ENCODE assay signal across 13 cellular contexts in the genomic region with DNA sequence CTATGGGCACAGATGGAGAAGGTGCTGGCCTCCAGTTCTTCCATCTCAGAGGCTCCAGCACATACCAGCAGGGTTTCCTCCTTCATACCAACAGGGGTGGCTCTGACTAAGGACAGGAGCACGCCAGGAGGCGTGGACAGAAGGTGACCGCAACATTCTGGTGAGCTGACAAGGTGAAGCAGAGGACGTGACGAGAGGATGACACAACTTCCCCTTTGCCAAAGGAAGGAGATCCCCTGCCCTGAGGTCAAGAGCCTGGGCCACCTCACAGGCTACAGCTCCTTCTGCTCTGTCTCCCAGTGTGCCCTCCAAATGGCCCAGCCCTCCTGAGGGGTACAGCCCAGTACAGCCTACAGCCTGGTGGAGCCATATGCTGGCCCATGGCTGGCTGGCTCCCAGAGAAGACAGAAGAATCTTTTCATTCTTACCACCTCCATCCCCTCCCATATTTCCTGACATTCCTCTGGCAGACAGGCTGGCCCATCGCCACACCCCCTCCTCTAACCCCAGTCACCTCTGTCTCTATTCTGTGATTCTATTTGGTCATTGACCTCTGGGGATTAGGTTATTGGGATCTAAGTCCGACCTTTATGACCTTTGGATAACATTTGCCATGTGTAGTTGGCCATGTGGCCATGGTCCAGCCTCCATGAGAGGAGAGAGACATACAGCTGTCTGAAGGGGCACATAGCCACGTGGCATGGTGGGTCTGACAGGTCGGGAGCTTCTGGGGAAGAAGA. TPM values are rescaled to one million over a fixed set of nuclear protein-coding genes. Genes with fewer than 3 reads are reported as not detected.
DNase-seq lines count a peak whose midpoint lies in the region; ATAC-seq and TF ChIP-seq lines count a peak whose summit lies in the region.
"Had no signal": no experiment of that assay in that cellular context is flagged by ENCODE, and none has a peak within 500 bp of the region (broad histone marks: within the 10 kb centered on the region; RNA-seq: fewer than 3 reads in every experiment).

No MANE protein-coding gene starts in this region.

- RAD21 ChIA-PET in HCT116 (lab: Charles Lee; ENCODE audit: low non-redundant PET in 1 of 2, low total read pairs in 2 of 2, uncharacterized antibody in 2 of 2, unreplicated experiment in 2 of 2): no interaction called here

- no peak overlapping the region for H2AFZ ChIP-seq in HCT116 (ENCODE audit: low read depth, low read length, poor library complexity, severe bottlenecking)

- no peak for TF ChIP-seq POLR2A in HCT116 (IDR thresholded peaks at IDR 0.05; ENCODE audit: borderline replicate concordance, extremely low read depth, insufficient read depth, insufficient read length)

- DNase-seq in Calu3: no peak
- peak; percentile 82 for DNase-seq in HCT116 (ENCODE audit: low read depth, low spot score)
- peak; percentile 57 for DNase-seq in RWPE1 (ENCODE audit: low spot score)
- peak; percentile 96 for DNase-seq in kidney tubule cell (ENCODE audit: low spot score)
- DNase-seq in CD4-positive, alpha-beta T cell: no peak
- DNase-seq in A673 (ENCODE audit: low spot score): no peak
- DNase-seq: activated naive CD4-positive, alpha-beta T cell treated with Interleukin-2 at 50 U/mL for 16 hours; effector CD4-positive, alpha-beta T cell; NCI-H524 treated with DMSO at 0.1 percent for 48 hours had no signal

- no peaks in the 10 kb centered on the region for H3K9me3 Mint-ChIP-seq in Calu3 (ENCODE audit: low read depth, unreplicated experiment)
- no peaks in the 10 kb centered on the region for H3K9me3 Mint-ChIP-seq in CD4-positive, alpha-beta T cell

- H3K9ac ChIP-seq in HCT116 (ENCODE audit: low read length): peak overlapping the region; percentile 37

- peaks cover 42% of the 10 kb centered on the region for H3K4me1 Mint-ChIP-seq in Calu3 (ENCODE audit: low read depth, unreplicated experiment)
- peaks cover 16% of the 10 kb centered on the region for H3K4me1 Mint-ChIP-seq in CD4-positive, alpha-beta T cell (ENCODE audit: low read depth)

- H3K4me1 ChIP-seq in HCT116 (ENCODE audit: control insufficient read depth in 1 of 2, insufficient read depth in 2 of 2, low read length in 2 of 2): peaks cover 33 to 65% of the 10 kb centered on the region in 2 experiments
- peaks cover 53% of the 10 kb centered on the region for H3K4me1 ChIP-seq in A673 (ENCODE audit: insufficient read depth, low read length, poor library complexity, severe bottlenecking)

- H3K27ac ChIP-seq in HCT116 (ENCODE audit: low read depth, low read length) (0 out of 2 replicates have a peak overlapping the region, but pooled peaks have one; percentile 6), RWPE1 (peak overlapping the region; percentile 76), A673 (ENCODE audit: low read depth, low read length, poor library complexity, severe bottlenecking) (no peak overlapping the region)
- H3K27ac ChIP-seq in CD4-positive, alpha-beta T cell (ENCODE audit: low read depth, low read length): no peak overlapping the region

- H4K20me1 ChIP-seq in HCT116 (ENCODE audit: insufficient read depth): no peaks in the 10 kb centered on the region

- H3K79me2 ChIP-seq in HCT116 (ENCODE audit: insufficient read depth, low read length): no peaks in the 10 kb centered on the region

- BruUV-seq in Calu3 (replicated peaks; lab: Mats Ljungman, UMichigan) (no TSS peak), HCT116 (replicated peaks; lab: Mats Ljungman, UMichigan) (TSS peak; percentile 37), A673 (replicated peaks; lab: Mats Ljungman, UMichigan) (no TSS peak)

- H3K27me3 Mint-ChIP-seq in Calu3 (ENCODE audit: unreplicated experiment): no peaks in the 10 kb centered on the region
- H3K27me3 Mint-ChIP-seq in CD4-positive, alpha-beta T cell: no peaks in the 10 kb centered on the region

- no peak for TF ChIP-seq CTCF in Calu3 (IDR thresholded peaks at IDR 0.05; ENCODE audit: unreplicated experiment)
- no peak for TF ChIP-seq CTCF in HCT116 (IDR thresholded peaks at IDR 0.05 in 2 of 3, conservative IDR thresholded peaks at IDR 0.05 in 1 of 3; ENCODE audit: borderline replicate concordance in 1 of 3, insufficient read depth in 1 of 3, low read depth in 2 of 3, low read length in 2 of 3)
- TF ChIP-seq CTCF in RWPE1 (conservative IDR thresholded peaks at IDR 0.05; ENCODE audit: low read depth): no peak
- TF ChIP-seq CTCF in CD4-positive, alpha-beta T cell (IDR thresholded peaks at IDR 0.05): no peak
- no peak for TF ChIP-seq CTCF in A673 (conservative IDR thresholded peaks at IDR 0.05; ENCODE audit: low read depth, low read length)

- intact Hi-C loops in Calu3 (cut with micrococcal nuclease; ENCODE audit: unreplicated experiment): loop anchor here (10.0 kb wide), 2 partner anchors 167 to 1727 kb away; a partner anchor contains a TSS
- intact Hi-C loops in HCT116 (cut with micrococcal nuclease): no loop called here
- intact Hi-C loops in CD4-positive, alpha-beta T cell (cut with DNase I, micrococcal nuclease): no loop called here
- intact Hi-C loops in A673 (cut with micrococcal nuclease; ENCODE audit: unreplicated experiment): no loop called here

- no peak overlapping the region for H3K4me3 Mint-ChIP-seq in Calu3 (ENCODE audit: low read depth, unreplicated experiment)
- no peak overlapping the region for H3K4me3 Mint-ChIP-seq in CD4-positive, alpha-beta T cell

- H3K9me3 ChIP-seq in HCT116 (ENCODE audit: control insufficient read depth in 1 of 2, insufficient read depth in 1 of 2, low read depth in 1 of 2, low read length in 2 of 2) (no peaks in the 10 kb centered on the region), A673 (ENCODE audit: low read depth, low read length, poor library complexity, severe bottlenecking) (no peaks in the 10 kb centered on the region)
- no peaks in the 10 kb centered on the region for H3K9me3 ChIP-seq in CD4-positive, alpha-beta T cell (ENCODE audit: control insufficient read depth, low read length)

- CTCF ChIA-PET in Calu3 (lab: Charles Lee): no interaction called here
- CTCF ChIA-PET in HCT116 (lab: Charles Lee): no interaction called here
- CTCF ChIA-PET in RWPE1 (lab: Yijun Ruan, JAX): interaction anchor here (1.9 kb wide), 1 partner anchor 13 kb away, joined by 4 read pairs; no protein-coding TSS in a partner anchor
- CTCF ChIA-PET in CD4-positive, alpha-beta T cell (lab: Charles Lee): no interaction called here
- CTCF ChIA-PET in A673 (lab: Charles Lee): no interaction called here

- POLR2A ChIA-PET in HCT116 (lab: Charles Lee) (no interaction called here), RWPE1 (lab: Yijun Ruan, JAX; ENCODE audit: low non-redundant PET) (no interaction called here), A673 (lab: Charles Lee; ENCODE audit: low non-redundant PET) (interaction anchor here (0.5 kb wide), 1 partner anchor 67 kb away, joined by 3 read pairs; no protein-coding TSS in a partner anchor)
- POLR2A ChIA-PET in CD4-positive, alpha-beta T cell (lab: Charles Lee): interaction anchor here (1.2 kb wide), 1 partner anchor 19 kb away, joined by 3 read pairs; no protein-coding TSS in a partner anchor

- peaks cover 23% of the 10 kb centered on the region for H3K36me3 Mint-ChIP-seq in Calu3 (ENCODE audit: insufficient read depth, unreplicated experiment)
- H3K36me3 Mint-ChIP-seq in CD4-positive, alpha-beta T cell (ENCODE audit: low read depth): no peaks in the 10 kb centered on the region

- peak overlapping the region; percentile 88 for H3K4me2 ChIP-seq in HCT116 (ENCODE audit: low read length)

- H3K27me3 ChIP-seq in HCT116 (ENCODE audit: insufficient read depth, low read length) (no peaks in the 10 kb centered on the region), A673 (replicated peaks; ENCODE audit: insufficient read depth, low read depth, low read length, poor library complexity) (no peaks in the 10 kb centered on the region)
- no peaks in the 10 kb centered on the region for H3K27me3 ChIP-seq in CD4-positive, alpha-beta T cell (ENCODE audit: control insufficient read depth, insufficient read depth, low read length)

- no peaks in the 10 kb centered on the region for H3K36me3 ChIP-seq in HCT116 (ENCODE audit: control insufficient read depth in 1 of 2, insufficient read depth in 2 of 2, low read length in 2 of 2)
- no peaks in the 10 kb centered on the region for H3K36me3 ChIP-seq in A673 (ENCODE audit: insufficient read depth, low read length, poor library complexity, severe bottlenecking)

- H3K4me3 ChIP-seq in HCT116 (replicated peaks in 1 of 2; ENCODE audit: low read depth in 1 of 2, low read length in 2 of 2) (peak overlapping the region in 1 of 2 experiments; percentile 13; a peak in 1 of 4 replicates), A673 (ENCODE audit: low read depth, low read length, poor library complexity, severe bottlenecking) (no peak overlapping the region)

- H3K27ac Mint-ChIP-seq in Calu3 (ENCODE audit: unreplicated experiment): peak overlapping the region; percentile 4
- H3K27ac Mint-ChIP-seq in CD4-positive, alpha-beta T cell: no peak overlapping the region

- no peak for TF ChIP-seq RAD21 in HCT116 (IDR thresholded peaks at IDR 0.05; ENCODE audit: low read depth)

- ATAC-seq in HCT116: peak; percentile 64
- no peak for ATAC-seq in HG03045 (IDR thresholded peaks at IDR 0.05; ENCODE audit: unreplicated experiment)
- ATAC-seq in CD4-positive, alpha-beta T cell (ENCODE audit: poor library complexity): no peak
- ATAC-seq in GM21825 (IDR thresholded peaks at IDR 0.05; ENCODE audit: unreplicated experiment): no peak

- H3K9me2 ChIP-seq in HCT116 (ENCODE audit: insufficient read depth): no peaks in the 10 kb centered on the region

TF ChIP-seq in HCT116, 20 proteins besides CTCF, POLR2A, EP300 and RAD21:
- TF ChIP-seq JUND (IDR thresholded peaks at IDR 0.05): no peak
- TF ChIP-seq YY1 (IDR thresholded peaks at IDR 0.05; ENCODE audit: extremely low read depth, insufficient replicate concordance, low read depth, low read length): peak; percentile 45
- peak; percentile 56 for TF ChIP-seq POLR2AphosphoS5 (IDR thresholded peaks at IDR 0.05; ENCODE audit: low read depth, low read length)

RNA-seq across cellular contexts. Expression of a gene that starts 5.1 kb away (rescaled TPM):
- total RNA-seq in Calu3 (2022) (331 and 333 TPM in 2 replicates), HCT116 (2021; ENCODE audit: unreplicated experiment) (70.2 TPM), A673 (2021) (8.1 and 12.7 TPM in 2 replicates)
- 98.9 and 197 TPM in 2 replicates for polyA plus RNA-seq in HCT116 (2012)
- under 1 TPM; 0.25 to 0.31 TPM for total RNA-seq in CD4-positive, alpha-beta T cell

RNA-seq across cellular contexts. Expression of a gene that starts 17.9 kb away (rescaled TPM):
- total RNA-seq in Calu3 (2022) (2.4 and 4.0 TPM in 2 replicates), HCT116 (2021; ENCODE audit: unreplicated experiment) (not detected), A673 (2021) (5.8 and 9.0 TPM in 2 replicates)
- polyA plus RNA-seq in HCT116 (2012): 0.06 TPM in 1 of 2 replicates, not detected in the other
- 1 to 10 TPM; 6.4 to 6.8 TPM for total RNA-seq in CD4-positive, alpha-beta T cell

RNA-seq across cellular contexts. Expression of a gene that starts 47.3 kb away (rescaled TPM):
- total RNA-seq in Calu3 (2022) (0.59 TPM in 1 of 2 replicates, not detected in the other), HCT116 (2021; ENCODE audit: unreplicated experiment) (0.27 TPM), A673 (2021) (not detected in 2 replicates)
- polyA plus RNA-seq in HCT116 (2012): not detected in 2 replicates
- under 1 TPM in 1 of 2 experiments, not detected in 1; 0.33 TPM for total RNA-seq in CD4-positive, alpha-beta T cell
- total RNA-seq: LHCN-M2 had no signal
- polyA plus RNA-seq: neural cell had no signal

Comparison
In these comparisons a context has a peak if more than half of its experiments do, and no peak if none do; other contexts are left out.
1. DNase-seq: peak in HCT116 (single experiment), RWPE1 (single experiment) and kidney tubule cell (single experiment); none in Calu3 (single experiment), CD4-positive, alpha-beta T cell (0 of 10) and A673 (single experiment).
2. H3K27ac ChIP-seq: peak in HCT116 (single experiment) and RWPE1 (single experiment); none in CD4-positive, alpha-beta T cell (single experiment) and A673 (single experiment).
3. POLR2A ChIA-PET loops: an anchor here in CD4-positive, alpha-beta T cell (1.2 kb wide) and A673 (0.5 kb wide); none called in HCT116 and RWPE1.